12 cellular contexts compared by ENCODE assay signal in the genomic region with DNA sequence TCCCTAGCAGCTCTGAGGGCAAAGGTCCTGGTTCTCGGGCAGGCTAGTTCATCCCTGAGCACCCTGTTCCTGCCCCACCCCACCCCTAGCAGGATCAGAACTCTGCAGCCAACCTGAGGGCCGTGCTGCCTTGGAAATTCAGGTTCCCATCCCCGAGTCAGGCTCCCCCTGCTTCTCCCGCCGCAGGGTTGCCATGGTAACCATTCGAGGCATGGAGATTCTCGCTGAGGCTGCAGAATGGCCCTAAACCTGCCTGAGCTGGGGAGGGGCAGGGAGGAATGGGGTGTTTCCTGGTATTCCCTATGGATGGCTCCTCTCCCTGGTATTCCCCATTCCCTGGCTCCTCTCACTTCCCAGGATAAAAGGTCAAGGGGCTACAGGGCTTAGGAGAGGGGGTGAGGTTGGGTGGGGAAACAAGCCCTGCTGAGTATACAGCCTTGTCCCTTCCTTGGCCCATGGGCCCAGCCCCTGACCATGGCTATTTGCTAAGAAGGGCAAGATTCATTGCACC. TPM values are rescaled to one million over a fixed set of nuclear protein-coding genes. Genes with fewer than 3 reads are reported as not detected.
DNase-seq lines count a peak whose midpoint lies in the region; ATAC-seq and FAIRE-seq lines count a peak whose summit lies in the region.
"Had no signal": no experiment of that assay in that cellular context is flagged by ENCODE, and none has a peak within 500 bp of the region (broad histone marks: within the 10 kb centered on the region; RNA-seq: fewer than 3 reads in every experiment).

No MANE protein-coding gene starts in this region.

- DNase-seq in COLO668 (lab: John Stamatoyannopoulos, UW; ENCODE audit: unreplicated experiment) (peak; percentile 14), H7 (peak; percentile 80), cerebellum (ENCODE audit: low spot score) (peak; percentile 62), inferior parietal cortex (ENCODE audit: extremely low spot score) (peak; percentile 47), HTR-8/SVneo (ENCODE audit: insufficient read length, low spot score) (no peak), NK-92 (lab: John Stamatoyannopoulos, UW; ENCODE audit: unreplicated experiment) (no peak)
- DNase-seq: activated CD4-positive, alpha-beta T cell treated with anti-CD3 and anti-CD28 coated beads for 1 hour; activated CD8-positive, alpha-beta memory T cell treated with anti-CD3 and anti-CD28 coated beads, Interleukin-2, amount 50 U/mL, for 48 hours; activated naive CD4-positive, alpha-beta T cell treated with anti-CD3 and anti-CD28 coated beads for 36 hours; body of pancreas; effector CD8-positive, alpha-beta T cell had no signal

- H3K4me3 ChIP-seq in H7 (ENCODE audit: insufficient read depth, low read depth, low read length): no peak overlapping the region
- H3K4me3 ChIP-seq: body of pancreas had no signal

- no peaks in the 10 kb centered on the region for H3K36me3 ChIP-seq in H7 (replicated peaks; ENCODE audit: control insufficient read depth, insufficient read depth, low read length)

- no peaks in the 10 kb centered on the region; the same call in 1 of the 2 replicates for H3K27me3 ChIP-seq in H7 (ENCODE audit: control insufficient read depth, insufficient read depth, low read length)
- H3K27me3 ChIP-seq: body of pancreas had no signal

- FAIRE-seq in HTR-8/SVneo (lab: Jason Lieb, UNC): no peak

- no peak for ATAC-seq in HG03457 (IDR thresholded peaks at IDR 0.05; ENCODE audit: unreplicated experiment)
- ATAC-seq: body of pancreas had no signal

RNA-seq across cellular contexts. Expression of a gene that starts 58.9 kb away (rescaled TPM):
- total RNA-seq in H7 (2014; rRNA removed; shearing (Covaris generic)): 0.87 and 0.89 TPM in 2 replicates
- 9.8 TPM for total RNA-seq in cerebellum
- total RNA-seq: activated naive CD4-positive, alpha-beta T cell treated with anti-CD3 and anti-CD28 coated beads for 36 hours had no signal

Comparison
In these comparisons a context has a peak if more than half of its experiments do, and no peak if none do; other contexts are left out.
1. DNase-seq: peak in COLO668 (single experiment), H7 (single experiment), cerebellum (single experiment) and inferior parietal cortex (single experiment); none in HTR-8/SVneo (single experiment) and NK-92 (single experiment).